1 cellular context compared by ENCODE assay signal in genomic region chr15:51348688-51349087, GRCh38.
TF ChIP-seq lines count a peak whose summit lies in the region.

No MANE protein-coding gene starts in this region.

TF ChIP-seq in GM12878, 131 proteins besides CTCF, POLR2A, EP300 and RAD21 (continues in another document):
- peak; percentile 97 for TF ChIP-seq MEF2A (IDR thresholded peaks at IDR 0.05; ENCODE audit: insufficient read depth, low read depth, low read length)
- TF ChIP-seq CBX5 (IDR thresholded peaks at IDR 0.05; ENCODE audit: low read depth), result 0 out of 2 replicates have a peak, but pooled peaks have one; percentile 56
- TF ChIP-seq PKNOX1 (IDR thresholded peaks at IDR 0.05), result peak; percentile 78
- TF ChIP-seq RUNX3 (IDR thresholded peaks at IDR 0.05; ENCODE audit: low read length), result peak; percentile 100
- TF ChIP-seq ZSCAN29 (IDR thresholded peaks at IDR 0.05), result no peak
- TF ChIP-seq MTA2 (IDR thresholded peaks at IDR 0.05; ENCODE audit: low read depth), result peak; percentile 90
- no peak for TF ChIP-seq E2F4 (IDR thresholded peaks at IDR 0.05; ENCODE audit: low read depth, low read length)
- peak; percentile 73 for TF ChIP-seq ATF7 (IDR thresholded peaks at IDR 0.05; ENCODE audit: low read depth)
- TF ChIP-seq STAT3 (IDR thresholded peaks at IDR 0.05; ENCODE audit: low read depth, low read length), result no peak
- TF ChIP-seq BRCA1 (IDR thresholded peaks at IDR 0.05; ENCODE audit: low read depth, low read length), result no peak
- no peak for TF ChIP-seq TAF1 (IDR thresholded peaks at IDR 0.05; ENCODE audit: borderline replicate concordance, low read depth, low read length)
- TF ChIP-seq SKIL (IDR thresholded peaks at IDR 0.05; ENCODE audit: low read depth, poor library complexity, severe bottlenecking), result peak; percentile 51
- TF ChIP-seq CEBPB (IDR thresholded peaks at IDR 0.05; ENCODE audit: borderline replicate concordance in 1 of 2, low read depth in 2 of 2, low read length in 2 of 2), result peak in 1 of 2 experiments; percentile 79; a peak in 2 of 4 replicates
- TF ChIP-seq ZBED1 (IDR thresholded peaks at IDR 0.05; ENCODE audit: borderline replicate concordance), result peak; percentile 86; the same call in 1 of the 2 replicates
- TF ChIP-seq NKRF (conservative IDR thresholded peaks at IDR 0.05), result no peak
- TF ChIP-seq KLF5 (IDR thresholded peaks at IDR 0.05; ENCODE audit: partially characterized antibody), result no peak
- TF ChIP-seq IKZF2 (IDR thresholded peaks at IDR 0.05), result peak; percentile 78 to 81
- no peak for TF ChIP-seq NFXL1 (IDR thresholded peaks at IDR 0.05; ENCODE audit: borderline replicate concordance)
- peak; percentile 79 for TF ChIP-seq JUNB (IDR thresholded peaks at IDR 0.05)
- peak; percentile 82 for TF ChIP-seq FOXM1 (IDR thresholded peaks at IDR 0.05; ENCODE audit: low read depth, low read length)
- peak; percentile 92 for TF ChIP-seq NFIC (IDR thresholded peaks at IDR 0.05; ENCODE audit: low read depth, low read length)
- TF ChIP-seq WRNIP1 (IDR thresholded peaks at IDR 0.05; ENCODE audit: borderline replicate concordance, low read depth, low read length), result no peak
- TF ChIP-seq GABPA (IDR thresholded peaks at IDR 0.05; ENCODE audit: low read depth), result 0 out of 2 replicates have a peak, but pooled peaks have one; percentile 47
- TF ChIP-seq RFX5 (IDR thresholded peaks at IDR 0.05; ENCODE audit: low read depth, low read length), result no peak
- peak; percentile 37; the same call in 1 of the 3 replicates for TF ChIP-seq POU2F2 (IDR thresholded peaks at IDR 0.05; ENCODE audit: borderline replicate concordance, low read depth, low read length)
- TF ChIP-seq MYC (IDR thresholded peaks at IDR 0.05; ENCODE audit: insufficient read depth, insufficient read length, insufficient replicate concordance, low read length, severe bottlenecking), result no peak
- peak; percentile 90 for TF ChIP-seq ATF2 (IDR thresholded peaks at IDR 0.05; ENCODE audit: low read length)
- no peak for TF ChIP-seq SMAD5 (IDR thresholded peaks at IDR 0.05; ENCODE audit: low read depth)
- peak; percentile 97 for TF ChIP-seq CBFB (IDR thresholded peaks at IDR 0.05; ENCODE audit: low read depth)
- TF ChIP-seq TBL1XR1 (IDR thresholded peaks at IDR 0.05; ENCODE audit: low read depth, low read length), result peak; percentile 93
- TF ChIP-seq BCL3 (IDR thresholded peaks at IDR 0.05; ENCODE audit: borderline replicate concordance, insufficient read depth, low read depth, low read length, poor library complexity, severe bottlenecking), result peak; percentile 38
- 0 out of 2 replicates have a peak, but pooled peaks have one; percentile 61 for TF ChIP-seq NBN (IDR thresholded peaks at IDR 0.05)
- TF ChIP-seq SPI1 (IDR thresholded peaks at IDR 0.05; ENCODE audit: borderline replicate concordance, insufficient read depth, low read depth, low read length), result 0 out of 2 replicates have a peak, but pooled peaks have one; percentile 38
- peak; percentile 91; the same call in 1 of the 2 replicates for TF ChIP-seq PAX5 (IDR thresholded peaks at IDR 0.05; ENCODE audit: borderline replicate concordance, low read depth, low read length)
- peak; percentile 6; the same call in 1 of the 2 replicates for TF ChIP-seq ZNF384 (IDR thresholded peaks at IDR 0.05; ENCODE audit: borderline replicate concordance, low read depth, low read length)
- no peak for TF ChIP-seq RAD51 (IDR thresholded peaks at IDR 0.05)
- TF ChIP-seq PML (IDR thresholded peaks at IDR 0.05; ENCODE audit: low read length), result peak; percentile 82; the same call in 1 of the 2 replicates
- TF ChIP-seq SMARCA5 (IDR thresholded peaks at IDR 0.05), result no peak
- no peak for TF ChIP-seq NR2C2 (IDR thresholded peaks at IDR 0.05; ENCODE audit: borderline replicate concordance, control insufficient read depth, insufficient read length, low read depth)
- TF ChIP-seq TCF7 (IDR thresholded peaks at IDR 0.05; ENCODE audit: borderline replicate concordance), result 0 out of 2 replicates have a peak, but pooled peaks have one; percentile 40
- TF ChIP-seq SREBF2 (IDR thresholded peaks at IDR 0.05; ENCODE audit: low read length), result no peak
- no peak for TF ChIP-seq KDM1A (IDR thresholded peaks at IDR 0.05; ENCODE audit: borderline replicate concordance)
- peak; percentile 55 for TF ChIP-seq FOXK2 (IDR thresholded peaks at IDR 0.05)
- TF ChIP-seq ZNF217 (IDR thresholded peaks at IDR 0.05), result peak; percentile 93
- no peak for TF ChIP-seq ZNF622 (IDR thresholded peaks at IDR 0.05)
- TF ChIP-seq YY1 (IDR thresholded peaks at IDR 0.05; ENCODE audit: low read depth, low read length), result 0 out of 2 replicates have a peak, but pooled peaks have one; percentile 45
- TF ChIP-seq BHLHE40 (IDR thresholded peaks at IDR 0.05; ENCODE audit: borderline replicate concordance in 1 of 2, low read depth in 2 of 2, low read length in 1 of 2), result peak in 1 of 2 experiments; percentile 44; a peak in 1 of 4 replicates
- TF ChIP-seq REST (IDR thresholded peaks at IDR 0.05; ENCODE audit: low read depth, low read length), result no peak
- TF ChIP-seq IRF4 (IDR thresholded peaks at IDR 0.05; ENCODE audit: low read depth, low read length), result peak; percentile 86
- TF ChIP-seq CREB1 (IDR thresholded peaks at IDR 0.05; ENCODE audit: low read depth), result 0 out of 2 replicates have a peak, but pooled peaks have one; percentile 31
- peak; percentile 53; the same call in 1 of the 2 replicates for TF ChIP-seq RELB (IDR thresholded peaks at IDR 0.05; ENCODE audit: low read depth)
